In genomic region chr15:76901965-76902364, GRCh38 we compare ENCODE assay signal across 1 cellular context.
A peak's percentile ranks its signal among the peaks of the same experiment; 100 is the strongest.
TF ChIP-seq lines count a peak whose summit lies in the region.

No MANE protein-coding gene starts in this region.

TF ChIP-seq in HEK293, 187 proteins besides CTCF, POLR2A, EP300 and RAD21 (continued from another document):
- no peak for TF ChIP-seq TSHZ1 (tag by site-specific recombination; IDR thresholded peaks at IDR 0.05; ENCODE audit: borderline replicate concordance)
- no peak for TF ChIP-seq SP3 (tag by site-specific recombination; IDR thresholded peaks at IDR 0.05)
- no peak for TF ChIP-seq SETDB1 (IDR thresholded peaks at IDR 0.05; ENCODE audit: insufficient read length, low read length)
- TF ChIP-seq, protein P1, sequence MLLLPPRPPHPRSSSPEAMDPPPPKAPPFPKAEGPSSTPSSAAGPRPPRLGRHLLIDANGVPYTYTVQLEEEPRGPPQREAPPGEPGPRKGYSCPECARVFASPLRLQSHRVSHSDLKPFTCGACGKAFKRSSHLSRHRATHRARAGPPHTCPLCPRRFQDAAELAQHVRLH (tag by site-specific recombination; IDR thresholded peaks at IDR 0.05) = peak; percentile 42; the same call in 1 of the 2 replicates
- peak; percentile 97 for TF ChIP-seq ZNF146 (tag by site-specific recombination; IDR thresholded peaks at IDR 0.05)
- no peak for TF ChIP-seq ZNF768 (tag by site-specific recombination; IDR thresholded peaks at IDR 0.05)
- TF ChIP-seq BCL11B (tag by site-specific recombination; IDR thresholded peaks at IDR 0.05; ENCODE audit: low read depth) = no peak
- no peak for TF ChIP-seq ZNF670 (tag by site-specific recombination; IDR thresholded peaks at IDR 0.05; ENCODE audit: low read depth)
- TF ChIP-seq, protein P2, sequence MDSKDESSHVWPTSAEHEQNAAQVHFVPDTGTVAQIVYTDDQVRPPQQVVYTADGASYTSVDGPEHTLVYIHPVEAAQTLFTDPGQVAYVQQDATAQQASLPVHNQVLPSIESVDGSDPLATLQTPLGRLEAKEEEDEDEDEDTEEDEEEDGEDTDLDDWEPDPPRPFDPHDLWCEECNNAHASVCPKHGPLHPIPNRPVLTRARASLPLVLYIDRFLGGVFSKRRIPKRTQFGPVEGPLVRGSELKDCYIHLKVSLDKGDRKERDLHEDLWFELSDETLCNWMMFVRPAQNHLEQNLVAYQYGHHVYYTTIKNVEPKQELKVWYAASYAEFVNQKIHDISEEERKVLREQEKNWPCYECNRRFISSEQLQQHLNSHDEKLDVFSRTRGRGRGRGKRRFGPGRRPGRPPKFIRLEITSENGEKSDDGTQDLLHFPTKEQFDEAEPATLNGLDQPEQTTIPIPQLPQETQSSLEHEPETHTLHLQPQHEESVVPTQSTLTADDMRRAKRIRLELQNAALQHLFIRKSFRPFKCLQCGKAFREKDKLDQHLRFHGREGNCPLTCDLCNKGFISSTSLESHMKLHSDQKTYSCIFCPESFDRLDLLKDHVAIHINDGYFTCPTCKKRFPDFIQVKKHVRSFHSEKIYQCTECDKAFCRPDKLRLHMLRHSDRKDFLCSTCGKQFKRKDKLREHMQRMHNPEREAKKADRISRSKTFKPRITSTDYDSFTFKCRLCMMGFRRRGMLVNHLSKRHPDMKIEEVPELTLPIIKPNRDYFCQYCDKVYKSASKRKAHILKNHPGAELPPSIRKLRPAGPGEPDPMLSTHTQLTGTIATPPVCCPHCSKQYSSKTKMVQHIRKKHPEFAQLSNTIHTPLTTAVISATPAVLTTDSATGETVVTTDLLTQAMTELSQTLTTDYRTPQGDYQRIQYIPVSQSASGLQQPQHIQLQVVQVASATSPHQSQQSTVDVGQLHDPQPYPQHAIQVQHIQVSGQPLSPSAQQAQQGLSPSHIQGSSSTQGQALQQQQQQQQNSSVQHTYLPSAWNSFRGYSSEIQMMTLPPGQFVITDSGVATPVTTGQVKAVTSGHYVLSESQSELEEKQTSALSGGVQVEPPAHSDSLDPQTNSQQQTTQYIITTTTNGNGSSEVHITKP (tag by site-specific recombination; IDR thresholded peaks at IDR 0.05) = no peak
